8 cellular contexts compared by ENCODE assay signal in the genomic region with DNA sequence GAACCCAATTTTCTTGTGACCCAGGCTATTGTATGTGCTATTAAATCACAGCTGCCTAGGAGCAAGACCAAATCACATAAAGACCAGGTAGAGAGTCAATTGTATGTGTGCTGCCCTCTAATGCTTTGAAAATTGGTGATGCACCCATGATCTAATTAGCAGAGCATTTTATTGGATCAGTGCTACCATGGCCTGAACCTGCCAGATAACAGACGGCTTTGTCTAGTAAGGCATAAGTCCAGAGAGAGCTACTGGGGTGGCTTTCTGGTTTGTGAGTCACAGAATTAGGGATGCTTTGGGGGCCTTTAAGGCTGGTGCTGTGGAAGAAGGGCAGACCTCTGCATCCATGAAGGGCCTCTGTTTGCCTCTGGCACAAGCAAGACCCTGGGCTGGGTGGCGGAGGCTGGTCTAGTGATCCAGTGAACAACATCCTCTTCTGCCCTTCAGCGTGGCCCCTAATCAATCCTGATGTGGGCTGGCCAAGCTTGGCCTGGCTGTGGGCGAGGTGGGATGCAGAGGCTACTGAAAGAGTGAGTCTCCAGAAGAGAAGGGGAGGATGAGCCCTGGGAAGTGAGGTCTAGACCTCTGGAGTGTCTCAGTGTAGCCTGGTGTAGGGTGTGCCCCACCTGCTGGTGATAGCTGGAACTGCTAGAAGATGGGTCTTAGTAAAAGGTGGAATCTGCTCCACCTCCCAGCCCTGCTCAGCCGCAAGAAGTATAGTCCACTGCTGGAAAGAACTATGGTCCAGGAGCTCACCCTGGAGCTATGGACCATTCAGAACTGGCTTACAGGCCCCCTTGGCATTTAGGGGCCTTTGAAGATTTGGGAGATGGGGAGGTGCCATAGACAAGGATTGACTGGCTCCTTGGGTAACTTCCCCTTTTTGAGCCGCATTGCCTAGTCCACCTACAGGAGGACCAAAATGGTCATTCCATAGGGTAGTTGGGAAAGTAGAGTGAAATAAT. TPM values are rescaled to one million over a fixed set of nuclear protein-coding genes. Genes with fewer than 3 reads are reported as not detected.
DNase-seq lines count a peak whose midpoint lies in the region; ATAC-seq and TF ChIP-seq lines count a peak whose summit lies in the region.

No MANE protein-coding gene starts in this region.

- peak; percentile 80 for DNase-seq in GM10248 (ENCODE audit: extremely low spot score)
- DNase-seq in NCI-H1092 (lab: John Stamatoyannopoulos, UW): peak; percentile 37
- DNase-seq in SKM-1 (lab: John Stamatoyannopoulos, UW; ENCODE audit: unreplicated experiment): peak; percentile 65
- DNase-seq in activated naive CD4-positive, alpha-beta T cell treated with anti-CD3 and anti-CD28 coated beads, Interleukin-2, amount 50 U/mL, for 16 hours: peak; percentile 76
- peak; percentile 76 for DNase-seq in Right ventricle myocardium inferior (ENCODE audit: missing footprints)
- DNase-seq in posterior cingulate gyrus: peak; percentile 59 to 96 (median 84)
- DNase-seq in upper lobe of left lung: peak in 1 of 2 donors; percentile 70

- H3K4me3 ChIP-seq in upper lobe of left lung: no peak overlapping the region

- POLR2A ChIA-PET in GM10248 (lab: Yijun Ruan, JAX): interaction anchor here (0.5 kb wide), 1 partner anchor 109 kb away, joined by 4 read pairs; no protein-coding TSS in a partner anchor

- no peak for TF ChIP-seq EP300 in upper lobe of left lung (IDR thresholded peaks at IDR 0.05)

- CTCF ChIA-PET in GM10248 (lab: Yijun Ruan, JAX): interaction anchor here (0.5 to 7.8 kb wide), 48 partner anchors 10 to 687 kb away, joined by 3 to 84 read pairs (median 3); a partner anchor contains a TSS

- TF ChIP-seq CTCF in GM10248 (IDR thresholded peaks at IDR 0.05; ENCODE audit: control extremely low read depth, extremely low read depth, low read depth, missing control alignments): peak; percentile 87
- TF ChIP-seq CTCF in upper lobe of left lung (IDR thresholded peaks at IDR 0.05): peak; percentile 83 to 88 (median 84)

- no peaks in the 10 kb centered on the region for H3K9me3 ChIP-seq in upper lobe of left lung

- no peak for TF ChIP-seq POLR2A in upper lobe of left lung (IDR thresholded peaks at IDR 0.05)

- intact Hi-C loops in Right ventricle myocardium inferior (cut with DNase I): loop anchor here (1.0 to 2.0 kb wide), 2 partner anchors 43 to 204 kb away; no protein-coding TSS in a partner anchor
- intact Hi-C loops in posterior cingulate gyrus (cut with DNase I): loop anchor here (2.0 to 10.0 kb wide), 2 partner anchors 45 to 205 kb away; a partner anchor contains a TSS

- 45 to 53% methylated on average over 5 to 6 of the region's 6 CpGs for WGBS in upper lobe of left lung, 2 donors

- peaks cover 0 to 5% (median 0%) of the 10 kb centered on the region in 4 donors for H3K4me1 ChIP-seq in upper lobe of left lung

- H3K27me3 ChIP-seq in upper lobe of left lung: no peaks in the 10 kb centered on the region

- ATAC-seq in Right ventricle myocardium inferior (peak; percentile 70), upper lobe of left lung (ENCODE audit: low FRiP score in 2 of 2) (peak; percentile 80 to 81), GM21723 (IDR thresholded peaks at IDR 0.05; ENCODE audit: unreplicated experiment) (no peak)

- H3K27ac ChIP-seq in upper lobe of left lung: no peak overlapping the region

- H3K36me3 ChIP-seq in upper lobe of left lung: peaks cover 0 to 27% (median 11%) of the 10 kb centered on the region in 4 donors

RNA-seq across cellular contexts. Expression of a gene that starts 36.7 kb away (rescaled TPM):
- total RNA-seq in Right ventricle myocardium inferior (13.7 TPM), upper lobe of left lung (10 to 100 TPM; 19.9 to 42.0 (median 25.3) TPM)

RNA-seq across cellular contexts. Expression of a gene that starts 45.0 kb away (rescaled TPM):
- total RNA-seq in Right ventricle myocardium inferior (21.5 TPM), upper lobe of left lung (100 to 1,000 TPM in 1 of 6 donors, 10 to 100 TPM in 5; 56.6 to 104 (median 79.2) TPM)
